ENCODE assay signal across 1 cellular context in the genomic region with DNA sequence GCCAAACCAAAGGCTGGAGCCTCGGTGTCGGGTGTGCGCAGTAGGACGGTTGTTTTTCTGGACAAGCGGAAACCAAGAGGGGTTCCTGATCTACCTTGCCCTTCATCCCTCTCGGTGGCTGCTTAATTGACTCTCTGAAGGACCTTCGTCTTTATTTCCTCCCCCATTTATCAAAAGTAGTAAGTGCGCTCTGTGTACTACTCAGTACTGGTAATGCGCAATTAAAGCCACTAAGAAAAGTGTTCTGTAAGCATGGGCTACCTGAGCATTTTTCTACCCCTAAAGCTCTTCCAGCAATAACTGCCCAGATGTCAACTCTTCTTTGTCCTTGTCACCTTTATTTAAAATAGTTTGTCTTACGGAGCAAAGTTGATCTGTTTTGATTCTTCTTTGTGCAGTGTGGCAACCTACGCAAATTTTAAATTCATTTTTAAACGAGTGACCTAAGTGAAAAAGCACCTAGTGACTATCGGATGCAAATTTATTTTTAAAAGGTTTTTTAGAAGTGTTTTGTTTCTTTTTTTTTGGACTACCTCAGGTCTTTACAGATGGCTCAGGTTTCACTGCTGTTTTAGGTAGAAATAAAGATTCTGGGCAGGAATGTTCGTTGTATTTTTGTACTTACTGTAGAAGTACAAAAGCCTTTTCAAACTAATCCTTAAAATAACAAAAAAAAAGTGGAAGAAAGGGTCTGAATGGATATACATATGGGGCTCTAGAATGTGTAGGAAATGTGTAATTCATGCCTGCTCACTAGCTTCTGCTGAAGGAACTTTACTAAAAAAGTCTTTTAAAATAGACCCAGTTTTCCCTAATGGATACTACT.
TF ChIP-seq lines count a peak whose summit lies in the region.

No MANE protein-coding gene starts in this region.

TF ChIP-seq in GM23338, 12 proteins besides CTCF, POLR2A, EP300 and RAD21 (continued from another document):
- TF ChIP-seq, protein P1, sequence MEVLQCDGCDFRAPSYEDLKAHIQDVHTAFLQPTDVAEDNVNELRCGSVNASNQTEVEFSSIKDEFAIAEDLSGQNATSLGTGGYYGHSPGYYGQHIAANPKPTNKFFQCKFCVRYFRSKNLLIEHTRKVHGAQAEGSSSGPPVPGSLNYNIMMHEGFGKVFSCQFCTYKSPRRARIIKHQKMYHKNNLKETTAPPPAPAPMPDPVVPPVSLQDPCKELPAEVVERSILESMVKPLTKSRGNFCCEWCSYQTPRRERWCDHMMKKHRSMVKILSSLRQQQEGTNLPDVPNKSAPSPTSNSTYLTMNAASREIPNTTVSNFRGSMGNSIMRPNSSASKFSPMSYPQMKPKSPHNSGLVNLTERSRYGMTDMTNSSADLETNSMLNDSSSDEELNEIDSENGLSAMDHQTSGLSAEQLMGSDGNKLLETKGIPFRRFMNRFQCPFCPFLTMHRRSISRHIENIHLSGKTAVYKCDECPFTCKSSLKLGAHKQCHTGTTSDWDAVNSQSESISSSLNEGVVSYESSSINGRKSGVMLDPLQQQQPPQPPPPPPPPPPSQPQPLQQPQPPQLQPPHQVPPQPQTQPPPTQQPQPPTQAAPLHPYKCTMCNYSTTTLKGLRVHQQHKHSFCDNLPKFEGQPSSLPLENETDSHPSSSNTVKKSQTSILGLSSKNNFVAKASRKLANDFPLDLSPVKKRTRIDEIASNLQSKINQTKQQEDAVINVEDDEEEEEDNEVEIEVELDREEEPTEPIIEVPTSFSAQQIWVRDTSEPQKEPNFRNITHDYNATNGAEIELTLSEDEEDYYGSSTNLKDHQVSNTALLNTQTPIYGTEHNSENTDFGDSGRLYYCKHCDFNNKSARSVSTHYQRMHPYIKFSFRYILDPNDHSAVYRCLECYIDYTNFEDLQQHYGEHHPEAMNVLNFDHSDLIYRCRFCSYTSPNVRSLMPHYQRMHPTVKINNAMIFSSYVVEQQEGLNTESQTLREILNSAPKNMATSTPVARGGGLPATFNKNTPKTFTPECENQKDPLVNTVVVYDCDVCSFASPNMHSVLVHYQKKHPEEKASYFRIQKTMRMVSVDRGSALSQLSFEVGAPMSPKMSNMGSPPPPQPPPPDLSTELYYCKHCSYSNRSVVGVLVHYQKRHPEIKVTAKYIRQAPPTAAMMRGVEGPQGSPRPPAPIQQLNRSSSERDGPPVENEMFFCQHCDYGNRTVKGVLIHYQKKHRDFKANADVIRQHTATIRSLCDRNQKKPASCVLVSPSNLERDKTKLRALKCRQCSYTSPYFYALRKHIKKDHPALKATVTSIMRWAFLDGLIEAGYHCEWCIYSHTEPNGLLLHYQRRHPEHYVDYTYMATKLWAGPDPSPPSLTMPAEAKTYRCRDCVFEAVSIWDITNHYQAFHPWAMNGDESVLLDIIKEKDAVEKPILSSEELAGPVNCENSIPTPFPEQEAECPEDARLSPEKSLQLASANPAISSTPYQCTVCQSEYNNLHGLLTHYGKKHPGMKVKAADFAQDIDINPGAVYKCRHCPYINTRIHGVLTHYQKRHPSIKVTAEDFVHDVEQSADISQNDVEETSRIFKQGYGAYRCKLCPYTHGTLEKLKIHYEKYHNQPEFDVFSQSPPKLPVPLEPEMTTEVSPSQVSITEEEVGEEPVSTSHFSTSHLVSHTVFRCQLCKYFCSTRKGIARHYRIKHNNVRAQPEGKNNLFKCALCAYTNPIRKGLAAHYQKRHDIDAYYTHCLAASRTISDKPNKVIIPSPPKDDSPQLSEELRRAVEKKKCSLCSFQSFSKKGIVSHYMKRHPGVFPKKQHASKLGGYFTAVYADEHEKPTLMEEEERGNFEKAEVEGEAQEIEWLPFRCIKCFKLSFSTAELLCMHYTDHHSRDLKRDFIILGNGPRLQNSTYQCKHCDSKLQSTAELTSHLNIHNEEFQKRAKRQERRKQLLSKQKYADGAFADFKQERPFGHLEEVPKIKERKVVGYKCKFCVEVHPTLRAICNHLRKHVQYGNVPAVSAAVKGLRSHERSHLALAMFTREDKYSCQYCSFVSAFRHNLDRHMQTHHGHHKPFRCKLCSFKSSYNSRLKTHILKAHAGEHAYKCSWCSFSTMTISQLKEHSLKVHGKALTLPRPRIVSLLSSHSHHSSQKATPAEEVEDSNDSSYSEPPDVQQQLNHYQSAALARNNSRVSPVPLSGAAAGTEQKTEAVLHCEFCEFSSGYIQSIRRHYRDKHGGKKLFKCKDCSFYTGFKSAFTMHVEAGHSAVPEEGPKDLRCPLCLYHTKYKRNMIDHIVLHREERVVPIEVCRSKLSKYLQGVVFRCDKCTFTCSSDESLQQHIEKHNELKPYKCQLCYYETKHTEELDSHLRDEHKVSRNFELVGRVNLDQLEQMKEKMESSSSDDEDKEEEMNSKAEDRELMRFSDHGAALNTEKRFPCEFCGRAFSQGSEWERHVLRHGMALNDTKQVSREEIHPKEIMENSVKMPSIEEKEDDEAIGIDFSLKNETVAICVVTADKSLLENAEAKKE (CRISPR knock-in tag; IDR thresholded peaks at IDR 0.05): no peak
- TF ChIP-seq EZH2 (IDR thresholded peaks at IDR 0.05; ENCODE audit: low read depth, unreplicated experiment): no peak
- TF ChIP-seq POLR2AphosphoS5 (IDR thresholded peaks at IDR 0.05; ENCODE audit: low read depth): no peak
- no peak for TF ChIP-seq ZNF331 (CRISPR knock-in tag; IDR thresholded peaks at IDR 0.05; ENCODE audit: low read depth)
- no peak for TF ChIP-seq JUNB (IDR thresholded peaks at IDR 0.05; ENCODE audit: unreplicated experiment)
- no peak for TF ChIP-seq STAT1 (IDR thresholded peaks at IDR 0.05; ENCODE audit: unreplicated experiment)
TF ChIP-seq in GM23338: peak in this region for 0.
